19 cellular contexts compared by ENCODE assay signal in genomic region chr12:131075611-131076010, GRCh38.
"Had no signal": no experiment of that assay in that cellular context is flagged by ENCODE, and none has a peak within 500 bp of the region (broad histone marks: within the 10 kb centered on the region; RNA-seq: fewer than 3 reads in every experiment).

No MANE protein-coding gene starts in this region.

- H3K27me3 ChIP-seq: gastroesophageal sphincter, left lung had no signal

- H3K27ac Mint-ChIP-seq: activated CD4-positive, alpha-beta memory T cell treated with anti-CD3 and anti-CD28 coated beads for 36 hours; activated naive CD8-positive, alpha-beta T cell treated with anti-CD3 and anti-CD28 coated beads for 36 hours; activated T-helper 17 cell treated with anti-CD3 and anti-CD28 coated beads, Interleukin-2, amount 50 U/mL, for 72 hours; naive thymus-derived CD4-positive, alpha-beta T cell; progenitor cell of endocrine pancreas had no signal

- H3K4me3 ChIP-seq: dorsolateral prefrontal cortex, gastroesophageal sphincter, left lung had no signal

- H3K36me3 Mint-ChIP-seq: activated CD4-positive, alpha-beta memory T cell treated with anti-CD3 and anti-CD28 coated beads for 36 hours; activated naive CD8-positive, alpha-beta T cell treated with anti-CD3 and anti-CD28 coated beads for 36 hours; naive thymus-derived CD4-positive, alpha-beta T cell had no signal

- ATAC-seq: activated T-helper 17 cell treated with anti-CD3 and anti-CD28 coated beads, Interleukin-2, amount 50 U/mL, for 72 hours; naive thymus-derived CD4-positive, alpha-beta T cell had no signal

- H3K4me1 Mint-ChIP-seq: activated naive CD8-positive, alpha-beta T cell treated with anti-CD3 and anti-CD28 coated beads for 36 hours; activated T-helper 17 cell treated with anti-CD3 and anti-CD28 coated beads, Interleukin-2, amount 50 U/mL, for 72 hours; central memory CD8-positive, alpha-beta T cell; naive thymus-derived CD4-positive, alpha-beta T cell; neural crest cell had no signal

- H3K4me3 Mint-ChIP-seq: activated CD4-positive, alpha-beta memory T cell treated with anti-CD3 and anti-CD28 coated beads for 36 hours; activated naive CD8-positive, alpha-beta T cell treated with anti-CD3 and anti-CD28 coated beads for 36 hours; activated T-helper 17 cell treated with anti-CD3 and anti-CD28 coated beads, Interleukin-2, amount 50 U/mL, for 72 hours; central memory CD8-positive, alpha-beta T cell; naive thymus-derived CD4-positive, alpha-beta T cell; neural crest cell had no signal

- H3K27me3 Mint-ChIP-seq: activated naive CD8-positive, alpha-beta T cell treated with anti-CD3 and anti-CD28 coated beads for 36 hours; activated T-helper 17 cell treated with anti-CD3 and anti-CD28 coated beads, Interleukin-2, amount 50 U/mL, for 72 hours; central memory CD8-positive, alpha-beta T cell had no signal

- H3K9me3 ChIP-seq: left lung had no signal

- DNase-seq: activated CD4-positive, alpha-beta memory T cell treated with anti-CD3 and anti-CD28 coated beads for 36 hours; activated CD4-positive, alpha-beta T cell treated with anti-CD3 and anti-CD28 coated beads for 4 hours; activated CD4-positive, CD25-positive, alpha-beta regulatory T cell; activated naive CD4-positive, alpha-beta T cell treated with Interleukin-2 at 50 U/mL for 16 hours; activated naive CD8-positive, alpha-beta T cell treated with anti-CD3 and anti-CD28 coated beads for 36 hours; activated T-cell treated with anti-CD3 and anti-CD28 coated beads, Interleukin-2, amount 50 U/mL, for 1 hour; left lung; retina; stimulated activated CD4-positive, alpha-beta T cell treated with anti-CD3 and anti-CD28 coated beads, Interleukin-2, amount 100 ng/mL, for 48 hours; stimulated activated CD8-positive, alpha-beta memory T cell treated with anti-CD3 and anti-CD28 coated beads, Interleukin-4, amount 100 ng/mL, for 48 hours; stimulated activated naive CD4-positive, alpha-beta T cell; T1000 had no signal

- H3K27ac ChIP-seq: dorsolateral prefrontal cortex, left lung had no signal

- H3K9me3 Mint-ChIP-seq: activated T-helper 17 cell treated with anti-CD3 and anti-CD28 coated beads, Interleukin-2, amount 50 U/mL, for 72 hours; central memory CD8-positive, alpha-beta T cell; neural crest cell had no signal
